In genomic region chr19:45091031-45091918, GRCh38 we compare ENCODE assay signal across 8 cellular contexts. TPM values are rescaled to one million over a fixed set of nuclear protein-coding genes. Genes with fewer than 3 reads are reported as not detected.
A peak's percentile ranks its signal among the peaks of the same experiment; 100 is the strongest.
DNase-seq lines count a peak whose midpoint lies in the region; ATAC-seq and TF ChIP-seq lines count a peak whose summit lies in the region.

No MANE protein-coding gene starts in this region.

- H3K9me3 ChIP-seq in SJSA1 (replicated peaks): no peaks in the 10 kb centered on the region

- no peaks in the 10 kb centered on the region for H3K27me3 ChIP-seq in SJSA1 (replicated peaks)

- 0 out of 2 replicates have a peak overlapping the region, but pooled peaks have one; percentile 30 for H3K27ac ChIP-seq in SJSA1
- H3K27ac ChIP-seq in substantia nigra (ENCODE audit: low read depth, low read length, poor library complexity, severe bottlenecking): peak overlapping the region; percentile 92

- no peak for TF ChIP-seq CTCF in LNCaP clone FGC (IDR thresholded peaks at IDR 0.05; ENCODE audit: control insufficient read depth, extremely low read depth, insufficient read depth)

- peak; percentile 51 for ATAC-seq in GM21737 (IDR thresholded peaks at IDR 0.05; ENCODE audit: unreplicated experiment)
- ATAC-seq in activated naive CD4-positive, alpha-beta T cell treated with anti-CD3 and anti-CD28 coated beads, Interleukin-2, amount 50 U/mL, for 72 hours: peak; percentile 84

- H3K9me3 Mint-ChIP-seq in activated naive CD4-positive, alpha-beta T cell treated with anti-CD3 and anti-CD28 coated beads, Interleukin-2, amount 50 U/mL, for 72 hours: no peaks in the 10 kb centered on the region

- H3K27ac Mint-ChIP-seq in activated naive CD4-positive, alpha-beta T cell treated with anti-CD3 and anti-CD28 coated beads, Interleukin-2, amount 50 U/mL, for 72 hours: peak overlapping the region; percentile 90 to 99

- peaks cover 17% of the 10 kb centered on the region for H3K4me1 ChIP-seq in SJSA1 (replicated peaks)

- peak; percentile 96 for DNase-seq in DMS79 (lab: John Stamatoyannopoulos, UW)
- DNase-seq in LNCaP clone FGC (ENCODE audit: low read depth): peak; percentile 91
- DNase-seq in SJSA1 (ENCODE audit: low read depth in 1 of 2, low spot score in 2 of 2): peak; percentile 96 to 97
- peak; percentile 93 to 99 for DNase-seq in activated naive CD4-positive, alpha-beta T cell treated with anti-CD3 and anti-CD28 coated beads, Interleukin-2, amount 50 U/mL, for 72 hours (ENCODE audit: low spot score in 2 of 2)
- DNase-seq in globus pallidus (ENCODE audit: low spot score): peak; percentile 99
- DNase-seq in non-pigmented ciliary epithelial cell (ENCODE audit: low read depth): peak; percentile 96
- DNase-seq in substantia nigra (lab: John Stamatoyannopoulos, UW): peak; percentile 74 to 99 (median 97)

- peaks cover 45% of the 10 kb centered on the region for H3K36me3 ChIP-seq in SJSA1

- H3K36me3 Mint-ChIP-seq in activated naive CD4-positive, alpha-beta T cell treated with anti-CD3 and anti-CD28 coated beads, Interleukin-2, amount 50 U/mL, for 72 hours: peaks cover 16 to 27% of the 10 kb centered on the region in 2 donors

- H3K4me3 ChIP-seq in LNCaP clone FGC (ENCODE audit: low read depth, low read length) (peak overlapping the region; percentile 80), SJSA1 (peak overlapping the region; percentile 91)

RNA-seq across cellular contexts. Expression of gene PPP1R37, which starts 1.7 kb away (rescaled TPM):
- 34.6 and 38.4 TPM in 2 replicates for total RNA-seq in SJSA1 (2014; rRNA removed; shearing (Covaris generic))
- total RNA-seq in activated naive CD4-positive, alpha-beta T cell treated with anti-CD3 and anti-CD28 coated beads, Interleukin-2, amount 50 U/mL, for 72 hours: 10 to 100 TPM; 12.4 to 18.3 TPM

RNA-seq across cellular contexts. Expression of gene GEMIN7, which starts 12.2 kb away (rescaled TPM):
- 42.0 and 46.9 TPM in 2 replicates for total RNA-seq in SJSA1 (2014; rRNA removed; shearing (Covaris generic))
- 10 to 100 TPM in 1 of 2 donors, 1 to 10 TPM in 1; 8.3 to 54.3 TPM for total RNA-seq in activated naive CD4-positive, alpha-beta T cell treated with anti-CD3 and anti-CD28 coated beads, Interleukin-2, amount 50 U/mL, for 72 hours

RNA-seq across cellular contexts. Expression of gene ZNF296, which starts 15.0 kb away (rescaled TPM):
- not detected in 2 replicates for total RNA-seq in SJSA1 (2014; rRNA removed; shearing (Covaris generic))
- 1 to 10 TPM; 2.3 to 6.7 TPM for total RNA-seq in activated naive CD4-positive, alpha-beta T cell treated with anti-CD3 and anti-CD28 coated beads, Interleukin-2, amount 50 U/mL, for 72 hours

RNA-seq across cellular contexts. Expression of gene CLASRP, which starts 52.4 kb away (rescaled TPM):
- 14.4 and 51.8 TPM in 2 replicates for total RNA-seq in SJSA1 (2014; rRNA removed; shearing (Covaris generic))
- total RNA-seq in activated naive CD4-positive, alpha-beta T cell treated with anti-CD3 and anti-CD28 coated beads, Interleukin-2, amount 50 U/mL, for 72 hours: 100 to 1,000 TPM; 115 to 133 TPM

Comparison
In these comparisons a context has a peak if more than half of its experiments do, and no peak if none do; other contexts are left out.
1. Peak in every context shown above with its lines: DNase-seq, ATAC-seq, H3K4me3 ChIP-seq and H3K27ac ChIP-seq.